Comparison of ENCODE assay signal across 8 cellular contexts in the genomic region with DNA sequence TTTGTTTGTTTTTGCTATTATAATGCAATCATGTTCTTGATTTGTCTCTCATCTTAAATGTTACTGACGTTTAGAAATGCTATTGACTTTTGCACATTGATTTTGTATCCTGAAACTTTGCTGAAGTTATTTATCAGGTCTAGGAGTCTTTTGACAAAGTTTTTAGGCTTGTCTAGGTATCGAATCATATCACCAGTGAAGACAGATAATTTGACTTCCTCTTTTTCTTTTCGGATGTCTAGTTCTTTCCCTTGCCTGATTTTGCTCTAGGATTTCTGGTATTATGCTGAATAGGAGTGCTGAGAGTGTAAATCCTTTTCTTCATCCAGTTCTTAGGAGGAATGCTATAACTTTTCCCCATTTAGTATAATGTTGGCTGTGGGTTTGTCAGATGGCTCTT.
"Had no signal": no experiment of that assay in that cellular context is flagged by ENCODE, and none has a peak within 500 bp of the region (broad histone marks: within the 10 kb centered on the region; RNA-seq: fewer than 3 reads in every experiment).

No MANE protein-coding gene starts in this region.

- H3K27ac ChIP-seq: GM23248, HL-60 had no signal

- H3K4me3 ChIP-seq: GM23248, HAP-1 had no signal

- H3K9ac ChIP-seq: GM23248 had no signal

- H3K9me3 ChIP-seq: HAP-1 had no signal

- H3K36me3 ChIP-seq: HAP-1 had no signal

- ATAC-seq: HCT116, HepG2 had no signal

- DNase-seq: GM23248, GOT3, H7, HFFc6 had no signal

- FAIRE-seq: HepG2 had no signal

- H2AFZ ChIP-seq: GM23248 had no signal
